ENCODE assay signal across 8 cellular contexts in the genomic region with DNA sequence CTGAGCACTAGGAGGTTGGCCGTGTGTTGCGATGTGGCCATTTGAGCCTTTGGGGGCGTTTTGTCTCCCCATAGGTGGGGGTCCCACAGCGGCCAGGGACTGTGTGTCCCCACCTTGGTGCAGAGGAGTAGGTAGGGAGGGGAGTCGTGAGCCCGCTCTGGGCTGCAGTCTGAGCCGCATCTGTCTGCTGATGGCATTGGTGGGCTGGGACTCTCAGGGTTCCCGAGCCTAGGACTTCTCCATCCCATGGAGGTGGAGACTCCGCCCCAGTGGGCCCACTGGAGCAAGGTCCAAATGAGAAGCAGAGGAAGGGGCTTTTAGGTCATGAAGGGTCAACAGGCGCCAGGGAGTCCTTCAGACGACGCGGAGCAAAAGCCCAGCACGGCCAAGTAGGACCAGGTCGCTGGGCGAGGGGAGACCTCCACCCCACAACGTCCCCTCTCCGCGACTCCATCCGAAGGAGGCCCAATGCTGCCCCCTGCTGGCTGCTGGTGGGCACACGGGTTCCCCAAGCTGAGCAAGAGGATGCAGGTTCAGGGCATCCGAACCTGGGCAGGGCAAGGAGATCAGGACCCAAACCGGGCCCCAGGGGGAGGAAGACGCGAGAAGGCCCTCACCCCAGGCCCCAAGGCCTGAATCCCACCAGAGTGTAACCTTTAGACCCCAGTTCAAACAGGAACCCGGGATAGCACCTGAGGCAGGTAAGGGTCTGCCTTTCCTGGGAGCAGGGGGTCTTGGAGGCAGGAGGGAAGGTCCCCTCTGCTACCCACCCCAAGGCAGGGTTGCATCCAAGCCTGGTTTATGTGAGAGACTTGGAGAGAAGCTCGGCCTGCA. TPM values are rescaled to one million over a fixed set of nuclear protein-coding genes. Genes with fewer than 3 reads are reported as not detected.
DNase-seq lines count a peak whose midpoint lies in the region; ATAC-seq and TF ChIP-seq lines count a peak whose summit lies in the region.

No MANE protein-coding gene starts in this region.

- no peak overlapping the region for H3K27ac ChIP-seq in CD4-positive, alpha-beta memory T cell (ENCODE audit: low read depth, low read length)

- intact Hi-C loops in CD4-positive, alpha-beta memory T cell (cut with micrococcal nuclease), result loop anchor here (1.0 kb wide), 1 partner anchor 54 kb away; no protein-coding TSS in a partner anchor

- no peaks in the 10 kb centered on the region for H3K36me3 ChIP-seq in CD4-positive, alpha-beta memory T cell (ENCODE audit: insufficient read depth, low read length)

- peak; percentile 83 for TF ChIP-seq CTCF in LNCaP clone FGC (IDR thresholded peaks at IDR 0.05; ENCODE audit: control insufficient read depth, extremely low read depth, insufficient read depth)
- peak; percentile 90 for TF ChIP-seq CTCF in glutamatergic neuron (IDR thresholded peaks at IDR 0.05; ENCODE audit: partially characterized antibody, unreplicated experiment)
- TF ChIP-seq CTCF in foreskin fibroblast (IDR thresholded peaks at IDR 0.05; ENCODE audit: low read depth, low read length), result no peak

- H3K36me3 Mint-ChIP-seq in CD4-positive, alpha-beta memory T cell, result peaks cover 5 to 6% of the 10 kb centered on the region in 2 donors
- no peaks in the 10 kb centered on the region for H3K36me3 Mint-ChIP-seq in glutamatergic neuron (ENCODE audit: unreplicated experiment)

- no peak overlapping the region for H3K4me3 Mint-ChIP-seq in CD4-positive, alpha-beta memory T cell
- no peak overlapping the region for H3K4me3 Mint-ChIP-seq in glutamatergic neuron (ENCODE audit: unreplicated experiment)

- H3K4me1 ChIP-seq in CD4-positive, alpha-beta memory T cell (ENCODE audit: insufficient read depth, low read length), result no peaks in the 10 kb centered on the region

- peaks cover 0 to 22% (median 18%) of the 10 kb centered on the region in 8 donors for H3K9me3 Mint-ChIP-seq in CD4-positive, alpha-beta memory T cell
- peaks cover 3% of the 10 kb centered on the region for H3K9me3 Mint-ChIP-seq in glutamatergic neuron (ENCODE audit: unreplicated experiment)

- peaks cover 5% of the 10 kb centered on the region for H3K27me3 ChIP-seq in CD4-positive, alpha-beta memory T cell (ENCODE audit: insufficient read depth, low read length)

- H3K4me3 ChIP-seq in CD4-positive, alpha-beta memory T cell (ENCODE audit: low read length in 2 of 2), result no peak overlapping the region
- H3K4me3 ChIP-seq in LNCaP clone FGC (ENCODE audit: low read depth, low read length) (no peak overlapping the region), foreskin fibroblast (ENCODE audit: low read depth in 1 of 2, low read length in 2 of 2) (no peak overlapping the region)

- CTCF ChIA-PET in CD4-positive, alpha-beta memory T cell (lab: Charles Lee; ENCODE audit: partially characterized antibody), result interaction anchor here (1.0 to 1.8 kb wide), 4 partner anchors 10 to 592 kb away, joined by 3 to 14 read pairs (median 5); partner anchors contain the start of genes FAAP20 and TNFRSF14

- peaks cover 0 to 9% (median 3%) of the 10 kb centered on the region in 4 donors for H3K4me1 Mint-ChIP-seq in CD4-positive, alpha-beta memory T cell
- H3K4me1 Mint-ChIP-seq in glutamatergic neuron (ENCODE audit: low read depth, unreplicated experiment), result no peaks in the 10 kb centered on the region

- H3K27ac Mint-ChIP-seq in CD4-positive, alpha-beta memory T cell, result no peak overlapping the region
- no peak overlapping the region for H3K27ac Mint-ChIP-seq in glutamatergic neuron (ENCODE audit: unreplicated experiment)

- H3K27me3 Mint-ChIP-seq in CD4-positive, alpha-beta memory T cell, result peaks cover 26 to 28% of the 10 kb centered on the region in 2 donors
- H3K27me3 Mint-ChIP-seq in glutamatergic neuron (ENCODE audit: unreplicated experiment), result peaks cover 10% of the 10 kb centered on the region

- ATAC-seq in HG03354 (IDR thresholded peaks at IDR 0.05; ENCODE audit: poor library complexity, severe bottlenecking, unreplicated experiment), result no peak

- POLR2A ChIA-PET in CD4-positive, alpha-beta memory T cell (lab: Charles Lee; ENCODE audit: partially characterized antibody), result interaction anchor here (1.0 to 1.5 kb wide), 2 partner anchors 230 to 371 kb away, joined by 3 to 5 read pairs; no protein-coding TSS in a partner anchor

- H3K9me3 ChIP-seq in CD4-positive, alpha-beta memory T cell (ENCODE audit: control insufficient read depth in 1 of 2, low read length in 2 of 2), result peaks cover 0 to 9% of the 10 kb centered on the region in 2 donors

- peak; percentile 52 to 66 (median 61) for DNase-seq in CD4-positive, alpha-beta memory T cell
- no peak for DNase-seq in LNCaP clone FGC (ENCODE audit: low read depth)
- peak; percentile 55 for DNase-seq in activated T-cell treated with anti-CD3 and anti-CD28 coated beads for 24 hours (ENCODE audit: low read depth)
- peak; percentile 83 for DNase-seq in glutamatergic neuron
- peak; percentile 47 to 65 for DNase-seq in stimulated activated CD4-positive, alpha-beta T cell treated with anti-CD3 and anti-CD28 coated beads, Interleukin-15, amount 100 ng/mL, for 1 hour (ENCODE audit: low read depth in 1 of 2, low spot score in 1 of 2)
- no peak for DNase-seq in foreskin fibroblast
- DNase-seq in NCI-H226, result no peak

RNA-seq across cellular contexts. Expression of gene TTC34, which starts 14.9 kb away (rescaled TPM):
- total RNA-seq in CD4-positive, alpha-beta memory T cell, result 1 to 10 TPM; 4.8 to 4.9 TPM
- under 1 TPM in 1 of 2 donors, not detected in 1; 0.06 TPM for polyA plus RNA-seq in CD4-positive, alpha-beta memory T cell
- 0.74 TPM for total RNA-seq in glutamatergic neuron (ENCODE audit: unreplicated experiment)

Comparison
In these comparisons a context has a peak if more than half of its experiments do, and no peak if none do; other contexts are left out.
1. DNase-seq: peak in CD4-positive, alpha-beta memory T cell (5 of 5), activated T-cell treated with anti-CD3 and anti-CD28 coated beads for 24 hours (single experiment), glutamatergic neuron (single experiment) and stimulated activated CD4-positive, alpha-beta T cell treated with anti-CD3 and anti-CD28 coated beads, Interleukin-15, amount 100 ng/mL, for 1 hour (2 of 2); none in LNCaP clone FGC (single experiment), foreskin fibroblast (0 of 2) and NCI-H226 (single experiment).